ENCODE assay signal across 18 cellular contexts in genomic region chr6:130907687-130908086, GRCh38.
DNase-seq lines count a peak whose midpoint lies in the region; ATAC-seq and TF ChIP-seq lines count a peak whose summit lies in the region.
"Had no signal": no experiment of that assay in that cellular context is flagged by ENCODE, and none has a peak within 500 bp of the region (broad histone marks: within the 10 kb centered on the region; RNA-seq: fewer than 3 reads in every experiment).

No MANE protein-coding gene starts in this region.

- H3K9me3 Mint-ChIP-seq in endothelial cell (ENCODE audit: unreplicated experiment) (peaks cover 13% of the 10 kb centered on the region), nephron progenitor cell (peaks cover 27% of the 10 kb centered on the region)
- no peaks in the 10 kb centered on the region for H3K9me3 Mint-ChIP-seq in activated CD8-positive, alpha-beta T cell treated with anti-CD3 and anti-CD28 coated beads for 36 hours

- POLR2A ChIA-PET in activated CD8-positive, alpha-beta T cell treated with anti-CD3 and anti-CD28 coated beads for 36 hours (lab: Charles Lee) = no interaction called here

- peaks cover 16% of the 10 kb centered on the region for H3K36me3 Mint-ChIP-seq in endothelial cell (ENCODE audit: low read depth, unreplicated experiment)
- H3K36me3 Mint-ChIP-seq in nephron progenitor cell (ENCODE audit: low read depth) = peaks cover 34% of the 10 kb centered on the region
- peaks cover 4% of the 10 kb centered on the region for H3K36me3 Mint-ChIP-seq in activated CD8-positive, alpha-beta T cell treated with anti-CD3 and anti-CD28 coated beads for 36 hours (ENCODE audit: low read depth)

- H3K4me3 Mint-ChIP-seq in endothelial cell (ENCODE audit: unreplicated experiment) = no peak overlapping the region
- H3K4me3 Mint-ChIP-seq in nephron progenitor cell = no peak overlapping the region
- H3K4me3 Mint-ChIP-seq in activated CD8-positive, alpha-beta T cell treated with anti-CD3 and anti-CD28 coated beads for 36 hours = no peak overlapping the region
- H3K4me3 Mint-ChIP-seq: B cell had no signal

- TF ChIP-seq CTCF in endothelial cell (IDR thresholded peaks at IDR 0.05; ENCODE audit: unreplicated experiment) = no peak
- TF ChIP-seq CTCF in nephron progenitor cell (IDR thresholded peaks at IDR 0.05) = no peak
- TF ChIP-seq CTCF in activated CD8-positive, alpha-beta T cell treated with anti-CD3 and anti-CD28 coated beads for 36 hours (IDR thresholded peaks at IDR 0.05) = no peak

- peaks cover 23% of the 10 kb centered on the region for H3K4me1 Mint-ChIP-seq in endothelial cell (ENCODE audit: unreplicated experiment)
- H3K4me1 Mint-ChIP-seq in nephron progenitor cell = peaks cover 11% of the 10 kb centered on the region
- H3K4me1 Mint-ChIP-seq in activated CD8-positive, alpha-beta T cell treated with anti-CD3 and anti-CD28 coated beads for 36 hours (ENCODE audit: low read depth) = peaks cover 2% of the 10 kb centered on the region

- DNase-seq in endothelial cell (ENCODE audit: low spot score) (no peak), nephron progenitor cell (no peak)
- DNase-seq in activated CD8-positive, alpha-beta T cell treated with anti-CD3 and anti-CD28 coated beads for 36 hours = no peak
- no peak for DNase-seq in activated CD8-positive, alpha-beta memory T cell treated with anti-CD3 and anti-CD28 coated beads, Interleukin-2, amount 50 U/mL, for 48 hours
- DNase-seq in activated CD4-positive, CD25-positive, alpha-beta regulatory T cell treated with anti-CD3 and anti-CD28 coated beads, Interleukin-2, amount 50 U/mL, for 72 hours = no peak
- DNase-seq: DMS 273 treated with DMSO at 0.1 percent for 48 hours, DND-41, KG1, NCI-H1105 treated with DMSO at 0.1 percent for 48 hours, NCI-H1694, NCI-H510A, NCI-H774, OCI-M1, RPMI8226, SHP77 treated with DMSO at 0.1 percent for 48 hours had no signal

- CTCF ChIA-PET in activated CD8-positive, alpha-beta T cell treated with anti-CD3 and anti-CD28 coated beads for 36 hours (lab: Charles Lee) = interaction anchor here (1.0 kb wide), 1 partner anchor 210 kb away, joined by 4 read pairs; no protein-coding TSS in a partner anchor

- H3K27me3 Mint-ChIP-seq in endothelial cell (ENCODE audit: unreplicated experiment) (peaks cover 5% of the 10 kb centered on the region), nephron progenitor cell (ENCODE audit: low read depth, poor library complexity) (no peaks in the 10 kb centered on the region)
- H3K27me3 Mint-ChIP-seq in activated CD8-positive, alpha-beta T cell treated with anti-CD3 and anti-CD28 coated beads for 36 hours = no peaks in the 10 kb centered on the region
- H3K27me3 Mint-ChIP-seq: B cell had no signal

- ATAC-seq in HG02885 (IDR thresholded peaks at IDR 0.05; ENCODE audit: poor library complexity, unreplicated experiment) (peak; percentile 6), GM19455 (IDR thresholded peaks at IDR 0.05; ENCODE audit: unreplicated experiment) (no peak)
- no peak for ATAC-seq in activated CD8-positive, alpha-beta T cell treated with anti-CD3 and anti-CD28 coated beads for 36 hours

- H3K27ac Mint-ChIP-seq in endothelial cell (ENCODE audit: unreplicated experiment) (peak overlapping the region; percentile 28), nephron progenitor cell (peak overlapping the region; percentile 70)
- no peak overlapping the region for H3K27ac Mint-ChIP-seq in activated CD8-positive, alpha-beta T cell treated with anti-CD3 and anti-CD28 coated beads for 36 hours
- H3K27ac Mint-ChIP-seq: B cell had no signal

- intact Hi-C loops in activated CD8-positive, alpha-beta T cell treated with anti-CD3 and anti-CD28 coated beads for 36 hours (cut with micrococcal nuclease) = no loop called here
